In the genomic region with DNA sequence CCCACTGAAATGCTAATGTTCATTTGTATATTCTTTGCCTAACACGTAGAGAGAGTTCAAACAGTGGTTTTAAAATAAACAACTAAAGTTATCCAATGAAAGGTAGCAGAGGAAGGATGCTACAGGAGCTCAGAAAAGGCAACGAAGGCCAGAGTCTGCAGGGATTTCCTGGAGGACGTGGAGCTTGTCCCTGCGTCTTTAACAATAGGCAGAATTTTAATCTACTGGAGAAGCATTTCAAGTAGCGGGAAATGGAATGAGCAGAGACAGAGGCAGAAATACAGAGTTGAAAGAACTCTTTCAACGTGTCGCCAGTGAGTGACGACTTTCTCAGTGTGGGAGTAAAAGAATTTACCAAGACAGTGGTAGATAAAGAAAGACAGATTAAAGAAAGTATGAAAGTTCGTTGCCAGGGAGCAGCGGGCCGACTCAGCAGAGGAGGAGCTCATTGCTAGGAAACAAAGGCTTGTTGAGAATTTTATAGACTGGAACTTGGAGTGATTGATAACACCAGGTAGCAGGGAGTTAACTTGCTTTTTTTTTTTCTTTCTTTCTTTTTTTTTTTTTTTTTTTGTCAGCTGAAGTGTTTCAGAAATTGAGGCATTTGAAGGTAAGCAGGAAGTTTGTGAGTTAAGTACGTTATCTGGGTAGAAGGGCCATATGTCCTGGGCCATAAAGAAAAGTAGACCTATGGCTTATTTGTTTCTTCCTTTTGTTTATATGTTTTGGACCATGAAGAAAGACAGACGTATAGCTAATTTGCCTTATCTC, we compare ENCODE assay signal across 1 cellular context.
TF ChIP-seq lines count a peak whose summit lies in the region.

No MANE protein-coding gene starts in this region.

TF ChIP-seq in HCT116, 20 proteins besides CTCF, POLR2A, EP300 and RAD21:
- TF ChIP-seq JUND (IDR thresholded peaks at IDR 0.05) (no peak), ELF1 (IDR thresholded peaks at IDR 0.05; ENCODE audit: borderline replicate concordance, low read depth) (no peak), SRF (IDR thresholded peaks at IDR 0.05; ENCODE audit: low read depth) (no peak), SP1 (IDR thresholded peaks at IDR 0.05; ENCODE audit: low read depth) (no peak), YY1 (IDR thresholded peaks at IDR 0.05; ENCODE audit: extremely low read depth, insufficient replicate concordance, low read depth, low read length) (no peak), EZH2 (IDR thresholded peaks at IDR 0.05) (no peak), ZFX (IDR thresholded peaks at IDR 0.05) (no peak), POLR2AphosphoS5 (IDR thresholded peaks at IDR 0.05; ENCODE audit: low read depth, low read length) (no peak), ATF3 (IDR thresholded peaks at IDR 0.05) (no peak), TCF7L2 (IDR thresholded peaks at IDR 0.05; ENCODE audit: borderline replicate concordance, extremely low read depth, insufficient read depth, insufficient read length) (no peak), CBX3 (IDR thresholded peaks at IDR 0.05; ENCODE audit: low read depth) (no peak)
- TF ChIP-seq, protein P1, sequence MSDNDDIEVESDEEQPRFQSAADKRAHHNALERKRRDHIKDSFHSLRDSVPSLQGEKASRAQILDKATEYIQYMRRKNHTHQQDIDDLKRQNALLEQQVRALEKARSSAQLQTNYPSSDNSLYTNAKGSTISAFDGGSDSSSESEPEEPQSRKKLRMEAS (IDR thresholded peaks at IDR 0.05) = no peak
TF ChIP-seq in HCT116: peak in this region for 0.
